Comparison of ENCODE assay signal across 15 cellular contexts in genomic region chr11:25938952-25939351, GRCh38.
DNase-seq lines count a peak whose midpoint lies in the region; ATAC-seq and TF ChIP-seq lines count a peak whose summit lies in the region.
"Had no signal": no experiment of that assay in that cellular context is flagged by ENCODE, and none has a peak within 500 bp of the region (broad histone marks: within the 10 kb centered on the region; RNA-seq: fewer than 3 reads in every experiment).

No MANE protein-coding gene starts in this region.

- H3K27ac Mint-ChIP-seq in WTC11: no peak overlapping the region
- H3K27ac Mint-ChIP-seq: CD4-positive, alpha-beta memory T cell; HFFc6 had no signal

- H3K27me3 ChIP-seq in neuronal stem cell (ENCODE audit: control insufficient read depth in 3 of 3, insufficient read depth in 3 of 3, low read depth in 1 of 3, low read length in 3 of 3) (no peaks in the 10 kb centered on the region), lower lobe of right lung (ENCODE audit: low read depth) (no peaks in the 10 kb centered on the region)

- H2BK120ac ChIP-seq in neuronal stem cell (ENCODE audit: low read depth, low read length): no peak overlapping the region

- H3K4me3 ChIP-seq in neuronal stem cell (ENCODE audit: low read length in 2 of 2) (no peak overlapping the region), lower lobe of right lung (no peak overlapping the region)
- H3K4me3 ChIP-seq: HAP-1 had no signal

- no peak overlapping the region for H2BK12ac ChIP-seq in neuronal stem cell (ENCODE audit: low read length)

- TF ChIP-seq CTCF in WTC11 (IDR thresholded peaks at IDR 0.05) (no peak), lower lobe of right lung (IDR thresholded peaks at IDR 0.05) (no peak)

- H2AK5ac ChIP-seq in neuronal stem cell (ENCODE audit: low read depth, low read length): no peak overlapping the region

- H3K79me1 ChIP-seq in neuronal stem cell (ENCODE audit: low read depth, low read length): no peaks in the 10 kb centered on the region

- H3K36me3 Mint-ChIP-seq in WTC11: peaks cover 21% of the 10 kb centered on the region
- H3K36me3 Mint-ChIP-seq: CD4-positive, alpha-beta memory T cell had no signal

- H4K91ac ChIP-seq in neuronal stem cell (ENCODE audit: low read depth, low read length, poor library complexity): no peak overlapping the region

- no peak overlapping the region for H3K27ac ChIP-seq in neuronal stem cell (replicated peaks; ENCODE audit: low read length)
- no peak overlapping the region for H3K27ac ChIP-seq in lower lobe of right lung

- H3K23ac ChIP-seq in neuronal stem cell (ENCODE audit: low read depth, low read length, poor library complexity): no peak overlapping the region

- H3K27me3 Mint-ChIP-seq in WTC11 (ENCODE audit: low read depth): no peaks in the 10 kb centered on the region
- H3K27me3 Mint-ChIP-seq: CD4-positive, alpha-beta memory T cell had no signal

- no CpG with 5 or more reads among the region's 1 CpG for WGBS in neuronal stem cell (ENCODE audit: extremely low coverage in 2 of 2, insufficient read length in 2 of 2, insufficient replicate concordance in 1 of 2), 2 donors

- no peak overlapping the region for H3K18ac ChIP-seq in neuronal stem cell (ENCODE audit: low read length)

- no peak for DNase-seq in WTC11 (ENCODE audit: low spot score)
- DNase-seq in iPS-NIHi11 (ENCODE audit: low spot score): peak; percentile 26
- peak; percentile 23 for DNase-seq in neuronal stem cell (ENCODE audit: low spot score)
- DNase-seq in lower lobe of right lung: no peak
- no peak for DNase-seq in activated CD4-positive, alpha-beta T cell treated with anti-CD3 and anti-CD28 coated beads, Interleukin-2, amount 50 U/mL, for 4 hours
- DNase-seq: C1 segment of cervical spinal cord; Calu3; CD4-positive, alpha-beta memory T cell; COR-L47; DMS53; DMS79 treated with DMSO at 0.1 percent for 48 hours; GF-D8; HFFc6 had no signal

- H2AFZ ChIP-seq in neuronal stem cell (ENCODE audit: low read length): no peak overlapping the region

- peak; percentile 82 for ATAC-seq in WTC11
- no peak for ATAC-seq in GM19452 (IDR thresholded peaks at IDR 0.05; ENCODE audit: unreplicated experiment)
- no peak for ATAC-seq in lower lobe of right lung

- peaks cover 23% of the 10 kb centered on the region for H3K9me3 Mint-ChIP-seq in WTC11

- CTCF ChIA-PET in WTC11 (lab: Charles Lee): interaction anchor here (0.7 kb wide), 1 partner anchor 43 kb away, joined by 3 read pairs; no protein-coding TSS in a partner anchor

- H3K9ac ChIP-seq in neuronal stem cell (ENCODE audit: low read depth, low read length, poor library complexity): no peak overlapping the region

- no peak overlapping the region for H2BK15ac ChIP-seq in neuronal stem cell (ENCODE audit: low read length)

- intact Hi-C loops in lower lobe of right lung (cut with DNase I): no loop called here

- no peak overlapping the region for H3K4ac ChIP-seq in neuronal stem cell (ENCODE audit: low read length)

- no peak overlapping the region for H3K4me2 ChIP-seq in neuronal stem cell (ENCODE audit: insufficient read depth, low read length, poor library complexity, severe bottlenecking)

- no peak overlapping the region for H3K4me3 Mint-ChIP-seq in WTC11
- H3K4me3 Mint-ChIP-seq: CD4-positive, alpha-beta memory T cell; HFFc6 had no signal

- H2BK5ac ChIP-seq in neuronal stem cell (ENCODE audit: low read length): no peak overlapping the region

- peaks cover 15% of the 10 kb centered on the region for H3K4me1 Mint-ChIP-seq in WTC11
- H3K4me1 Mint-ChIP-seq: CD4-positive, alpha-beta memory T cell had no signal

- H3K4me1 ChIP-seq in neuronal stem cell (ENCODE audit: control insufficient read depth in 2 of 2, insufficient read depth in 1 of 2, low read depth in 1 of 2, low read length in 2 of 2) (peaks cover 0 to 4% of the 10 kb centered on the region in 2 donors), lower lobe of right lung (no peaks in the 10 kb centered on the region)
- H3K4me1 ChIP-seq: HAP-1 had no signal

- no peak overlapping the region for H3K14ac ChIP-seq in neuronal stem cell (ENCODE audit: low read length)

- POLR2A ChIA-PET in WTC11 (lab: Charles Lee): no interaction called here

- no peak overlapping the region for H4K8ac ChIP-seq in neuronal stem cell (ENCODE audit: low read depth, low read length)

- no peaks in the 10 kb centered on the region for H3K36me3 ChIP-seq in neuronal stem cell (replicated peaks in 1 of 2; ENCODE audit: control insufficient read depth in 2 of 2, insufficient read depth in 2 of 2, low read length in 2 of 2)
- H3K36me3 ChIP-seq in lower lobe of right lung: no peaks in the 10 kb centered on the region
- H3K36me3 ChIP-seq: HAP-1 had no signal

- H3K9me3 ChIP-seq in neuronal stem cell (replicated peaks in 1 of 2; ENCODE audit: control insufficient read depth in 2 of 2, insufficient read depth in 1 of 2, low read depth in 1 of 2, low read length in 2 of 2) (no peaks in the 10 kb centered on the region), lower lobe of right lung (no peaks in the 10 kb centered on the region)
- H3K9me3 ChIP-seq: HAP-1 had no signal

TF ChIP-seq in WTC11, 78 proteins besides CTCF, POLR2A, EP300 and RAD21:
- TF ChIP-seq, protein P1, sequence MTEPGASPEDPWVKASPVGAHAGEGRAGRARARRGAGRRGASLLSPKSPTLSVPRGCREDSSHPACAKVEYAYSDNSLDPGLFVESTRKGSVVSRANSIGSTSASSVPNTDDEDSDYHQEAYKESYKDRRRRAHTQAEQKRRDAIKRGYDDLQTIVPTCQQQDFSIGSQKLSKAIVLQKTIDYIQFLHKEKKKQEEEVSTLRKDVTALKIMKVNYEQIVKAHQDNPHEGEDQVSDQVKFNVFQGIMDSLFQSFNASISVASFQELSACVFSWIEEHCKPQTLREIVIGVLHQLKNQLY (CRISPR knock-in tag; IDR thresholded peaks at IDR 0.05): no peak
- TF ChIP-seq NFE2L1 (CRISPR knock-in tag; IDR thresholded peaks at IDR 0.05): no peak
- TF ChIP-seq ZNF532 (CRISPR knock-in tag; IDR thresholded peaks at IDR 0.05; ENCODE audit: borderline replicate concordance): no peak

Comparison
In these comparisons a context has a peak if more than half of its experiments do, and no peak if none do; other contexts are left out.
1. DNase-seq: peak in iPS-NIHi11 (single experiment) and neuronal stem cell (single experiment); none in WTC11 (single experiment), lower lobe of right lung (single experiment) and activated CD4-positive, alpha-beta T cell treated with anti-CD3 and anti-CD28 coated beads, Interleukin-2, amount 50 U/mL, for 4 hours (0 of 2).